In the genomic region with DNA sequence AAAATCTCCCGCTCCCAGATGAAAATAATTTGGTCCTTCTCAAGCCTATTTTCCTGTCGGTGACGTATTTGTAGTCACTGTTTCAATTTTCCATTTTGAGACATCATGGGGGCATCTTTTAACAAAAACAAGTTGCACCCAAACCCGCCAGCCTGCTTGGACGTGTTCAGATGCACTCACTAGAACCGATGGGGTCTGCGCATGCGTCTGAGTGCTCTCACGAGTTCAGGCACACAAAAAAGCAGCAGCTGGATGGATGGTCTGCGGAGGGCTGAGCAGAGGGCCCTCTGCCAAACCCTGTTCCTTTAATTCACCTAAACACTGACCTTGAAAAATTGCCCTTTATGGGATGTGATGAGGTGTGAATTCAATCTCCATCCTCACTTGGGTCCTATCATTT, we compare ENCODE assay signal across 29 cellular contexts.
"Had no signal": no experiment of that assay in that cellular context is flagged by ENCODE, and none has a peak within 500 bp of the region (broad histone marks: within the 10 kb centered on the region; RNA-seq: fewer than 3 reads in every experiment).

No MANE protein-coding gene starts in this region.

- H2AFZ ChIP-seq: parathyroid adenoma had no signal

- H3K4me3 Mint-ChIP-seq: activated B cell treated with CpG ODN at 0.5 μM for 24 hours; activated T-cell treated with anti-CD3 and anti-CD28 coated beads, Interleukin-2, amount 50 U/mL, for 72 hours; naive thymus-derived CD4-positive, alpha-beta T cell; neural crest cell; T-cell; T-helper 2 cell treated with Interferon-gamma antibody and Interleukin-4, amounts not matched to agents 5 μg/mL and 100 μg/mL, for 36 hours had no signal

- H3K4me1 Mint-ChIP-seq: activated B cell treated with CpG ODN at 0.5 μM for 24 hours; naive thymus-derived CD4-positive, alpha-beta T cell; T-cell had no signal

- H3K36me3 ChIP-seq: cardiac muscle cell, colonic mucosa, gastrocnemius medialis, spleen had no signal

- H3K4me1 ChIP-seq: body of pancreas, colonic mucosa, parathyroid adenoma had no signal

- ATAC-seq: activated naive CD4-positive, alpha-beta T cell treated with anti-CD3 and anti-CD28 coated beads, Interleukin-2, amount 50 U/mL, for 72 hours; activated T-cell treated with anti-CD3 and anti-CD28 coated beads, Interleukin-2, amount 50 U/mL, for 72 hours; body of pancreas; gastrocnemius medialis; left ventricle myocardium superior; naive thymus-derived CD4-positive, alpha-beta T cell; psoas muscle; T-cell had no signal

- DNase-seq: activated B cell treated with CpG ODN at 0.5 μM for 24 hours; activated naive CD4-positive, alpha-beta T cell; activated T-cell treated with anti-CD3 and anti-CD28 coated beads for 4 hours; activated T-cell treated with anti-CD3 and anti-CD28 coated beads, Interleukin-2, amount 50 U/mL, for 72 hours; anterior cingulate cortex; body of pancreas; cerebellar nuclear complex; colonic mucosa; dorsolateral prefrontal cortex; effector memory CD4-positive, alpha-beta T cell; gastrocnemius medialis; glutamatergic neuron; islet precursor cell; left ventricle myocardium superior; mammary epithelial cell; midbrain; naive thymus-derived CD4-positive, alpha-beta T cell; occipital lobe; psoas muscle; spleen; stimulated activated CD4-positive, alpha-beta T cell treated with anti-CD3 and anti-CD28 coated beads, Interleukin-2, amount 100 ng/mL, for 48 hours; stimulated activated naive CD4-positive, alpha-beta T cell treated with Interleukin-2 at 50 U/mL for 16 hours; T-cell; trophoblast cell had no signal

- H3K9me3 Mint-ChIP-seq: activated B cell treated with CpG ODN at 0.5 μM for 24 hours; neural crest cell; T-helper 2 cell treated with Interferon-gamma antibody and Interleukin-4, amounts not matched to agents 5 μg/mL and 100 μg/mL, for 36 hours had no signal

- H3K4me3 ChIP-seq: body of pancreas, cardiac muscle cell, colonic mucosa, dorsolateral prefrontal cortex, gastrocnemius medialis, psoas muscle, spleen had no signal

- H3K27ac ChIP-seq: body of pancreas, cardiac muscle cell, colonic mucosa, dorsolateral prefrontal cortex, gastrocnemius medialis, parathyroid adenoma, psoas muscle, spleen had no signal

- H3K27me3 Mint-ChIP-seq: activated B cell treated with CpG ODN at 0.5 μM for 24 hours; naive thymus-derived CD4-positive, alpha-beta T cell; T-cell had no signal

- H3K79me2 ChIP-seq: parathyroid adenoma had no signal

- H3K9ac ChIP-seq: parathyroid adenoma had no signal

- H3K9me3 ChIP-seq: body of pancreas, colonic mucosa, gastrocnemius medialis, psoas muscle, spleen had no signal

- H3K27ac Mint-ChIP-seq: activated B cell treated with CpG ODN at 0.5 μM for 24 hours; activated naive CD4-positive, alpha-beta T cell treated with anti-CD3 and anti-CD28 coated beads, Interleukin-2, amount 50 U/mL, for 72 hours; activated T-cell treated with anti-CD3 and anti-CD28 coated beads, Interleukin-2, amount 50 U/mL, for 72 hours; naive thymus-derived CD4-positive, alpha-beta T cell; T-cell; T-helper 2 cell treated with Interferon-gamma antibody and Interleukin-4, amounts not matched to agents 5 μg/mL and 100 μg/mL, for 36 hours had no signal

- H3K36me3 Mint-ChIP-seq: activated naive CD4-positive, alpha-beta T cell treated with anti-CD3 and anti-CD28 coated beads, Interleukin-2, amount 50 U/mL, for 72 hours; naive thymus-derived CD4-positive, alpha-beta T cell; T-cell had no signal

- H3K27me3 ChIP-seq: body of pancreas, colonic mucosa, gastrocnemius medialis, spleen had no signal
